ENCODE assay signal across 8 cellular contexts in genomic region chr9:137095664-137096517, GRCh38. TPM values are rescaled to one million over a fixed set of nuclear protein-coding genes. Genes with fewer than 3 reads are reported as not detected.
DNase-seq lines count a peak whose midpoint lies in the region; ATAC-seq, FAIRE-seq and TF ChIP-seq lines count a peak whose summit lies in the region.

No MANE protein-coding gene starts in this region.

- no TSS peak for BruUV-seq in HCT116 (replicated peaks; lab: Mats Ljungman, UMichigan)

- peak; percentile 69 for ATAC-seq in HCT116

- H3K36me3 ChIP-seq in HCT116 (ENCODE audit: control insufficient read depth in 1 of 2, insufficient read depth in 2 of 2, low read length in 2 of 2) (peaks cover 7 to 23% of the 10 kb centered on the region in 2 experiments; a peak in 3 of 4 replicates), suprapubic skin (peaks cover 71% of the 10 kb centered on the region)

- H3K4me3 ChIP-seq in HCT116 (replicated peaks in 1 of 2; ENCODE audit: low read depth in 1 of 2, low read length in 2 of 2): no peak overlapping the region
- no peak overlapping the region for H3K4me3 ChIP-seq in suprapubic skin

- intact Hi-C loops in HCT116 (cut with micrococcal nuclease): no loop called here

- no peak for TF ChIP-seq CTCF in HCT116 (IDR thresholded peaks at IDR 0.05 in 2 of 3, conservative IDR thresholded peaks at IDR 0.05 in 1 of 3; ENCODE audit: borderline replicate concordance in 1 of 3, insufficient read depth in 1 of 3, low read depth in 2 of 3, low read length in 2 of 3)
- TF ChIP-seq CTCF in suprapubic skin (IDR thresholded peaks at IDR 0.05): no peak

- H4K20me1 ChIP-seq in HCT116 (ENCODE audit: insufficient read depth): no peaks in the 10 kb centered on the region

- no peak overlapping the region for H3K4me2 ChIP-seq in HCT116 (ENCODE audit: low read length)

- H3K27ac Mint-ChIP-seq in activated naive CD4-positive, alpha-beta T cell treated with anti-CD3 and anti-CD28 coated beads, Interleukin-2, amount 10 ng/mL, durations not matched to agents 7 days and 5 days: peak overlapping the region; percentile 98

- no peak for TF ChIP-seq EP300 in suprapubic skin (IDR thresholded peaks at IDR 0.05)

- H3K27me3 Mint-ChIP-seq in activated naive CD4-positive, alpha-beta T cell treated with anti-CD3 and anti-CD28 coated beads, Interleukin-2, amount 10 ng/mL, durations not matched to agents 7 days and 5 days: no peaks in the 10 kb centered on the region

- H3K36me3 Mint-ChIP-seq in activated naive CD4-positive, alpha-beta T cell treated with anti-CD3 and anti-CD28 coated beads, Interleukin-2, amount 10 ng/mL, durations not matched to agents 7 days and 5 days: peaks cover 39% of the 10 kb centered on the region

- CTCF ChIA-PET in HCT116 (lab: Charles Lee): no interaction called here
- CTCF ChIA-PET in activated naive CD4-positive, alpha-beta T cell treated with anti-CD3 and anti-CD28 coated beads, Interleukin-2, amount 10 ng/mL, durations not matched to agents 7 days and 5 days (lab: Charles Lee): interaction anchor here (0.6 to 3.5 kb wide), 16 partner anchors 9 to 330 kb away, joined by 3 to 27 read pairs (median 4); partner anchors contain the start of genes CYSRT1, DPP7, MAN1B1 and RNF208

- 76% methylated on average over 27 of the region's 30 CpGs for whole genome bisulfite sequencing in suprapubic skin

- H3K4me1 Mint-ChIP-seq in activated naive CD4-positive, alpha-beta T cell treated with anti-CD3 and anti-CD28 coated beads, Interleukin-2, amount 10 ng/mL, durations not matched to agents 7 days and 5 days: peaks cover 23% of the 10 kb centered on the region

- H3K27ac ChIP-seq in HCT116 (ENCODE audit: low read depth, low read length) (no peak overlapping the region), suprapubic skin (no peak overlapping the region)

- POLR2A ChIA-PET in HCT116 (lab: Charles Lee): no interaction called here

- H3K27me3 ChIP-seq in HCT116 (ENCODE audit: insufficient read depth, low read length): no peaks in the 10 kb centered on the region
- no peaks in the 10 kb centered on the region for H3K27me3 ChIP-seq in suprapubic skin

- FAIRE-seq in GM12891 (lab: Jason Lieb, UNC): peak; percentile 87

- DNase-seq in GM12891 (ENCODE audit: insufficient read length, low spot score) (peak; percentile 65), HCT116 (ENCODE audit: low read depth, low spot score) (no peak), RPMI8226 (peak; percentile 86), NCI-H69 (lab: John Stamatoyannopoulos, UW) (no peak), suprapubic skin (ENCODE audit: low spot score in 2 of 2) (no peak), kidney glomerular epithelial cell (lab: John Stamatoyannopoulos, UW) (no peak)
- peak; percentile 93 for DNase-seq in activated naive CD4-positive, alpha-beta T cell treated with anti-CD3 and anti-CD28 coated beads, Interleukin-2, amount 10 ng/mL, durations not matched to agents 7 days and 5 days
- DNase-seq in stimulated activated CD4-positive, alpha-beta T cell treated with anti-CD3 and anti-CD28 coated beads, Interleukin-4, amount 100 ng/mL, for 24 hours: peak; percentile 88

- H3K9me3 ChIP-seq in HCT116 (ENCODE audit: control insufficient read depth in 1 of 2, insufficient read depth in 1 of 2, low read depth in 1 of 2, low read length in 2 of 2) (no peaks in the 10 kb centered on the region), suprapubic skin (no peaks in the 10 kb centered on the region)

- RAD21 ChIA-PET in HCT116 (lab: Charles Lee; ENCODE audit: low non-redundant PET in 1 of 2, low total read pairs in 2 of 2, uncharacterized antibody in 2 of 2, unreplicated experiment in 2 of 2): no interaction called here

- no peaks in the 10 kb centered on the region for H3K4me1 ChIP-seq in HCT116 (ENCODE audit: control insufficient read depth in 1 of 2, insufficient read depth in 2 of 2, low read length in 2 of 2)
- H3K4me1 ChIP-seq in suprapubic skin: no peaks in the 10 kb centered on the region

- H3K9me2 ChIP-seq in HCT116 (ENCODE audit: insufficient read depth): no peaks in the 10 kb centered on the region

- H3K4me3 Mint-ChIP-seq in activated naive CD4-positive, alpha-beta T cell treated with anti-CD3 and anti-CD28 coated beads, Interleukin-2, amount 10 ng/mL, durations not matched to agents 7 days and 5 days: peak overlapping the region; percentile 72

- H3K9ac ChIP-seq in HCT116 (ENCODE audit: low read length): no peak overlapping the region

- no peaks in the 10 kb centered on the region for H3K9me3 Mint-ChIP-seq in activated naive CD4-positive, alpha-beta T cell treated with anti-CD3 and anti-CD28 coated beads, Interleukin-2, amount 10 ng/mL, durations not matched to agents 7 days and 5 days

- no peak for TF ChIP-seq RAD21 in HCT116 (IDR thresholded peaks at IDR 0.05; ENCODE audit: low read depth)

- no peak overlapping the region for H2AFZ ChIP-seq in HCT116 (ENCODE audit: low read depth, low read length, poor library complexity, severe bottlenecking)

- H3K79me2 ChIP-seq in HCT116 (ENCODE audit: insufficient read depth, low read length): 0 out of 2 replicates have a peak, but pooled peaks cover 3% of the 10 kb centered on the region

- TF ChIP-seq POLR2A in GM12891 (IDR thresholded peaks at IDR 0.05; ENCODE audit: low read depth, low read length) (no peak), HCT116 (IDR thresholded peaks at IDR 0.05; ENCODE audit: borderline replicate concordance, extremely low read depth, insufficient read depth, insufficient read length) (no peak), suprapubic skin (IDR thresholded peaks at IDR 0.05) (no peak)

TF ChIP-seq in GM12891, 5 proteins besides CTCF, POLR2A, EP300 and RAD21:
- TF ChIP-seq POLR2AphosphoS5 (IDR thresholded peaks at IDR 0.05; ENCODE audit: low read depth, low read length) (no peak), POU2F2 (IDR thresholded peaks at IDR 0.05; ENCODE audit: low read depth, low read length) (0 out of 2 replicates have a peak, but pooled peaks have one; percentile 21), SPI1 (IDR thresholded peaks at IDR 0.05; ENCODE audit: low read depth, low read length) (peak; percentile 68), TAF1 (IDR thresholded peaks at IDR 0.05; ENCODE audit: low read depth, low read length) (no peak), PAX5 (IDR thresholded peaks at IDR 0.05; ENCODE audit: insufficient read depth, low read length, severe bottlenecking) (no peak)

TF ChIP-seq in HCT116, 20 proteins besides CTCF, POLR2A, EP300 and RAD21:
- TF ChIP-seq YY1 (IDR thresholded peaks at IDR 0.05; ENCODE audit: extremely low read depth, insufficient replicate concordance, low read depth, low read length): no peak
TF ChIP-seq in HCT116: peak in this region for 0.

RNA-seq across cellular contexts. Expression of gene MAN1B1, which starts 9.1 kb away (rescaled TPM):
- 20.4 TPM for polyA plus RNA-seq in GM12891 (2012; ENCODE audit: low read depth, missing spikeins)
- total RNA-seq in HCT116 (2021; ENCODE audit: unreplicated experiment) (50.9 TPM), suprapubic skin (10 to 100 TPM; 52.1 to 99.2 (median 63.1) TPM)
- polyA plus RNA-seq in HCT116 (2012): 53.6 and 53.7 TPM in 2 replicates

RNA-seq across cellular contexts. Expression of gene UAP1L1, which starts 18.6 kb away (rescaled TPM):
- 6.3 TPM for polyA plus RNA-seq in GM12891 (2012; ENCODE audit: low read depth, missing spikeins)
- total RNA-seq in HCT116 (2021; ENCODE audit: unreplicated experiment) (11.0 TPM), suprapubic skin (10 to 100 TPM in 1 of 4 donors, 1 to 10 TPM in 3; 5.0 to 10.1 (median 6.8) TPM)
- 4.6 and 5.3 TPM in 2 replicates for polyA plus RNA-seq in HCT116 (2012)

RNA-seq across cellular contexts. Expression of gene DPP7, which starts 18.6 kb away (rescaled TPM):
- 118 TPM for polyA plus RNA-seq in GM12891 (2012; ENCODE audit: low read depth, missing spikeins)
- 291 TPM for total RNA-seq in HCT116 (2021; ENCODE audit: unreplicated experiment)
- polyA plus RNA-seq in HCT116 (2012): 302 and 326 TPM in 2 replicates
- total RNA-seq in suprapubic skin: 100 to 1,000 TPM in 2 of 4 donors, 10 to 100 TPM in 2; 71.4 to 139 (median 96.5) TPM

RNA-seq across cellular contexts. Expression of gene SAPCD2, which starts 25.5 kb away (rescaled TPM):
- 1.3 TPM for polyA plus RNA-seq in GM12891 (2012; ENCODE audit: low read depth, missing spikeins)
- total RNA-seq in HCT116 (2021; ENCODE audit: unreplicated experiment): 71.7 TPM
- 48.5 and 59.4 TPM in 2 replicates for polyA plus RNA-seq in HCT116 (2012)
- total RNA-seq in suprapubic skin: 10 to 100 TPM in 3 of 4 donors, 1 to 10 TPM in 1; 8.2 to 13.6 (median 13.3) TPM

RNA-seq across cellular contexts. Expression of gene ENTPD2, which starts 42.0 kb away (rescaled TPM):
- polyA plus RNA-seq in GM12891 (2012; ENCODE audit: low read depth, missing spikeins): 5.7 TPM
- total RNA-seq in HCT116 (2021; ENCODE audit: unreplicated experiment): 32.5 TPM
- polyA plus RNA-seq in HCT116 (2012): 20.7 and 23.0 TPM in 2 replicates
- total RNA-seq in suprapubic skin: 10 to 100 TPM; 13.3 to 20.8 (median 16.7) TPM

Comparison
In these comparisons a context has a peak if more than half of its experiments do, and no peak if none do; other contexts are left out.
1. DNase-seq: peak in GM12891 (single experiment), RPMI8226 (single experiment), activated naive CD4-positive, alpha-beta T cell treated with anti-CD3 and anti-CD28 coated beads, Interleukin-2, amount 10 ng/mL, durations not matched to agents 7 days and 5 days (single experiment) and stimulated activated CD4-positive, alpha-beta T cell treated with anti-CD3 and anti-CD28 coated beads, Interleukin-4, amount 100 ng/mL, for 24 hours (single experiment); none in HCT116 (single experiment), NCI-H69 (single experiment), suprapubic skin (0 of 2) and kidney glomerular epithelial cell (single experiment).